ENCODE assay signal across 18 cellular contexts in the genomic region with DNA sequence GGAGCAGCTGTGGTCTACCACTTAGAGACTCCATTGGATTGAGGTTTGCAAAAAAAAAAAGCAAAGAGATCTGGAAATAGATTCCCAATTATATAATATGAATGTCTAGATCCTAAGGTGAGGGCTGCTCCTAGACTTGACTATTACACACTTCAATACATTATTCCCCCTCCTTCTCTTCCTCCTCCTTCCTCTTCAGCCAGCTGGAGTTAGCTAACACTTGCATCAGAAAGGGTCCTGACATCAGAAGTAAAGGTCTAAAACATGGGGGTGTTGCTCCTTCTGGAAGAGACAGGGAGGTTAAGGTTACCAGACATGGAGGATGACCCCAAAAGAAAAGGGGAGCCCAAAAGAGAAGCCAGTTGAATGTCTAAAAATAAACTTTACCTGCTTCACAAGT.
"Had no signal": no experiment of that assay in that cellular context is flagged by ENCODE, and none has a peak within 500 bp of the region (broad histone marks: within the 10 kb centered on the region; RNA-seq: fewer than 3 reads in every experiment).

No MANE protein-coding gene starts in this region.

- H3K9me3 ChIP-seq: gastroesophageal sphincter, neutrophil, ovary, prostate gland, vagina had no signal

- H3K4me3 Mint-ChIP-seq: activated CD4-positive, alpha-beta memory T cell treated with anti-CD3 and anti-CD28 coated beads, Interleukin-2, amount 10 ng/mL, durations not matched to agents 7 days and 5 days; activated naive CD8-positive, alpha-beta T cell treated with anti-CD3 and anti-CD28 coated beads, Interleukin-2, amount 50 U/mL, for 24 hours; activated T-helper 1 cell treated with anti-CD3 and anti-CD28 coated beads, Interleukin-12 subunit alpha, Interleukin-12 subunit beta, Interleukin-2, Interleukin-4 antibody, amounts not matched to agents 30 ng/mL and 10 ng/mL and 1 ng/mL, durations not matched to agents 14 hours and 24 hours and 36 hours; nephron; stimulated activated memory B cell treated with anti-CD40 and anti-IgM and Interleukin-4, amounts not matched to agents 10 μg/mL and 1 μg/mL and 100 μg/mL, for 72 hours had no signal

- DNase-seq: activated CD4-positive, alpha-beta memory T cell treated with anti-CD3 and anti-CD28 coated beads, Interleukin-2, amount 10 ng/mL, durations not matched to agents 7 days and 5 days; activated CD4-positive, alpha-beta T cell treated with anti-CD3 and anti-CD28 coated beads for 48 hours; activated gamma-delta T cell; activated naive CD4-positive, alpha-beta T cell treated with anti-CD3 and anti-CD28 coated beads, Interleukin-2, amount 50 U/mL, for 16 hours; activated naive CD8-positive, alpha-beta T cell treated with anti-CD3 and anti-CD28 coated beads, Interleukin-2, amount 50 U/mL, for 24 hours; head of caudate nucleus; left ventricle myocardium superior; ovary; T-helper 9 cell; trophoblast cell had no signal

- ATAC-seq: activated naive CD8-positive, alpha-beta T cell treated with anti-CD3 and anti-CD28 coated beads, Interleukin-2, amount 50 U/mL, for 24 hours; gastroesophageal sphincter; left ventricle myocardium superior; stimulated activated memory B cell treated with anti-CD40 and anti-IgM and Interleukin-4, amounts not matched to agents 10 μg/mL and 1 μg/mL and 100 μg/mL, for 72 hours had no signal

- H3K27me3 Mint-ChIP-seq: activated CD4-positive, alpha-beta memory T cell treated with anti-CD3 and anti-CD28 coated beads, Interleukin-2, amount 10 ng/mL, durations not matched to agents 7 days and 5 days; activated naive CD8-positive, alpha-beta T cell treated with anti-CD3 and anti-CD28 coated beads, Interleukin-2, amount 50 U/mL, for 24 hours; stimulated activated memory B cell treated with anti-CD40 and anti-IgM and Interleukin-4, amounts not matched to agents 10 μg/mL and 1 μg/mL and 100 μg/mL, for 72 hours had no signal

- H3K27ac ChIP-seq: epithelial cell of prostate, gastroesophageal sphincter, neutrophil, ovary, prostate gland, vagina had no signal

- H3K4me3 ChIP-seq: gastroesophageal sphincter, ovary, prostate gland, vagina had no signal

- H3K27me3 ChIP-seq: gastroesophageal sphincter, ovary, vagina had no signal

- H3K4me1 ChIP-seq: vagina had no signal

- H3K9me3 Mint-ChIP-seq: activated CD4-positive, alpha-beta memory T cell treated with anti-CD3 and anti-CD28 coated beads, Interleukin-2, amount 10 ng/mL, durations not matched to agents 7 days and 5 days; activated naive CD8-positive, alpha-beta T cell treated with anti-CD3 and anti-CD28 coated beads, Interleukin-2, amount 50 U/mL, for 24 hours; activated T-helper 1 cell treated with anti-CD3 and anti-CD28 coated beads, Interleukin-12 subunit alpha, Interleukin-12 subunit beta, Interleukin-2, Interleukin-4 antibody, amounts not matched to agents 30 ng/mL and 10 ng/mL and 1 ng/mL, durations not matched to agents 14 hours and 24 hours and 36 hours; nephron; stimulated activated memory B cell treated with anti-CD40 and anti-IgM and Interleukin-4, amounts not matched to agents 10 μg/mL and 1 μg/mL and 100 μg/mL, for 72 hours had no signal

- H3K36me3 ChIP-seq: gastroesophageal sphincter, neutrophil, ovary, prostate gland, vagina had no signal

- H3K27ac Mint-ChIP-seq: activated CD4-positive, alpha-beta memory T cell treated with anti-CD3 and anti-CD28 coated beads, Interleukin-2, amount 10 ng/mL, durations not matched to agents 7 days and 5 days; activated naive CD8-positive, alpha-beta T cell treated with anti-CD3 and anti-CD28 coated beads, Interleukin-2, amount 50 U/mL, for 24 hours; activated T-helper 1 cell treated with anti-CD3 and anti-CD28 coated beads, Interleukin-12 subunit alpha, Interleukin-12 subunit beta, Interleukin-2, Interleukin-4 antibody, amounts not matched to agents 30 ng/mL and 10 ng/mL and 1 ng/mL, durations not matched to agents 14 hours and 24 hours and 36 hours; stimulated activated memory B cell treated with anti-CD40 and anti-IgM and Interleukin-4, amounts not matched to agents 10 μg/mL and 1 μg/mL and 100 μg/mL, for 72 hours had no signal
